In the genomic region with DNA sequence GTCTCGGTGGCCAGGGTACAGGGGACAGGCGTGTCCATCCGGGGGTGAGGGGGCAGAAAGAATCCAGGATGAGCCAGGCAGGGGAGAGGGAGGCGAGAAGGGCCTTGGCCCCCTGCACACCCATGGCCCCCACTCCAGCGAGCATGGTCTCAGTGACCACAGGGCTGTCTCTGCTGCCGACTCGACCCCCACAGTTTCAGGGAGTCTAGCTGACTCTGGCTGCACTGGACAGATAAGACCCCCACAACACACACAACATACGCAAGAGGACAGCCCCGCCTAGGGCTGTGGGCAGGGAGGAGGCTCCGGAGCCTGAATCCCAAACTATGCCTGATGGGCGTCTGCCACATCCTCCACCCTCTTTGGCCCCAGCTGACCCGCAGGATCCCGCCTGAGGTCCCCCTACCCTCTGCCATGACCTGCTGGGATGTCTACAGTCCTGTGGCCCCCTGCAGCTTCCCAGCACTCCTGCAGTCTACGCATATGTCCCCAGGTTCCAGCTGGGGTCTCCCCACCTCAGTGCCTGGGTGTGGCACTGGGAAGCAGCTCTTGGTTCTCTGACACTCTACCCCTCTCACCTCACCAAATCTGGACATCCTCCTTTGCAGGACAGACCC, we compare ENCODE assay signal across 1 cellular context.
TF ChIP-seq lines count a peak whose summit lies in the region.

No MANE protein-coding gene starts in this region.

TF ChIP-seq in K562, 482 proteins besides CTCF, POLR2A, EP300 and RAD21:
- TF ChIP-seq NRF1 (conservative IDR thresholded peaks at IDR 0.05 in 1 of 2, IDR thresholded peaks at IDR 0.05 in 1 of 2) (peak; percentile 38 to 47; a peak in 3 of 4 replicates), HLTF (IDR thresholded peaks at IDR 0.05) (no peak), ZNF384 (IDR thresholded peaks at IDR 0.05; ENCODE audit: low read depth, low read length) (no peak), PTBP1 (IDR thresholded peaks at IDR 0.05; ENCODE audit: low read depth, low read length) (no peak), BACH1 (tag; IDR thresholded peaks at IDR 0.05) (no peak)
- TF ChIP-seq, protein P1, sequence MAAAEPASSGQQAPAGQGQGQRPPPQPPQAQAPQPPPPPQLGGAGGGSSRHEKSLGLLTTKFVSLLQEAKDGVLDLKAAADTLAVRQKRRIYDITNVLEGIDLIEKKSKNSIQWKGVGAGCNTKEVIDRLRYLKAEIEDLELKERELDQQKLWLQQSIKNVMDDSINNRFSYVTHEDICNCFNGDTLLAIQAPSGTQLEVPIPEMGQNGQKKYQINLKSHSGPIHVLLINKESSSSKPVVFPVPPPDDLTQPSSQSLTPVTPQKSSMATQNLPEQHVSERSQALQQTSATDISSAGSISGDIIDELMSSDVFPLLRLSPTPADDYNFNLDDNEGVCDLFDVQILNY (CRISPR knock-in tag; IDR thresholded peaks at IDR 0.05): no peak
- TF ChIP-seq, protein P2, sequence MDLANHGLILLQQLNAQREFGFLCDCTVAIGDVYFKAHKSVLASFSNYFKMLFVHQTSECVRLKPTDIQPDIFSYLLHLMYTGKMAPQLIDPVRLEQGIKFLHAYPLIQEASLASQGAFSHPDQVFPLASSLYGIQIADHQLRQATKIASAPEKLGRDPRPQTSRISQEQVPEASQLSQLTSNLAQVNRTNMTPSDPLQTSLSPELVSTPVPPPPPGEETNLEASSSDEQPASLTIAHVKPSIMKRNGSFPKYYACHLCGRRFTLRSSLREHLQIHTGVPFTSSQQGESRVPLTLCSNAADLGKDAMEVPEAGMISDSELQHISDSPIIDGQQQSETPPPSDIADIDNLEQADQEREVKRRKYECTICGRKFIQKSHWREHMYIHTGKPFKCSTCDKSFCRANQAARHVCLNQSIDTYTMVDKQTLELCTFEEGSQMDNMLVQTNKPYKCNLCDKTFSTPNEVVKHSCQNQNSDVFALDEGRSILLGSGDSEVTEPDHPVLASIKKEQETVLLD (IDR thresholded peaks at IDR 0.05): no peak
TF ChIP-seq in K562: peak in this region for 1.
